In the genomic region with DNA sequence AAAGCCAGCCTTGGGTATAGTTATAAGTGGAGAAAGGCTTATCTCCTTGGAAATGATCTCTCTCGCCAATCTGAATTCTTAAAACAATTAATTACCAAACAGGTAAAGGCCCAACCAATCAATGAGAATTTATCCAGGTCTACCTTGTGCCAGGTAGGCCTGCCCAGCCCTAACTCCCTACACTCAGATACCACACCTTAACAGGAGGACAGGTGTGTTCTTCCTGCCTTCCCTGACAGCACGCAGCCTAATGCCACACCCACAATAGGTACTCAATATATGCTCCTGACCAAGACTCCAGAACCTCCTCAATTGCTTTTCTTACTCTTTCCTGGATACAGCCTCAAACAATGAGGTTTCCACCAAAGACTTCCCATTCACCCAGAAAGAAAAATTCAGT, we compare ENCODE assay signal across 21 cellular contexts. TPM values are rescaled to one million over a fixed set of nuclear protein-coding genes. Genes with fewer than 3 reads are reported as not detected.
"Had no signal": no experiment of that assay in that cellular context is flagged by ENCODE, and none has a peak within 500 bp of the region (broad histone marks: within the 10 kb centered on the region; RNA-seq: fewer than 3 reads in every experiment).

No MANE protein-coding gene starts in this region.

- H3K4me1 ChIP-seq: SJSA1 had no signal

- H3K27ac ChIP-seq: HL-60, SJSA1, SK-N-MC had no signal

- H3K36me3 ChIP-seq: SJSA1 had no signal

- H3K9me3 ChIP-seq: SJSA1 had no signal

- H3K27me3 ChIP-seq: SJSA1 had no signal

- DNase-seq: KBM-7, MV-4-11, NCI-H1048, NCI-H1105, NCI-H1417, NCI-H1436 treated with DMSO at 0.1 percent for 48 hours, NCI-H1694, NCI-H187 treated with DMSO at 0.1 percent for 48 hours, NCI-H2029 treated with DMSO at 0.1 percent for 48 hours, NCI-H345, NCI-H446 treated with DMSO at 0.1 percent for 48 hours, NCI-H524 treated with DMSO at 0.1 percent for 48 hours, NCI-H69, NCI-H774, Right ventricle myocardium superior, RPMI8226, SIG-M5 had no signal

- H3K4me3 ChIP-seq: SJSA1, SK-N-MC had no signal

RNA-seq across cellular contexts. Expression of a gene that starts 25.8 kb away (rescaled TPM):
- total RNA-seq: LHCN-M2 had no signal
